24 cellular contexts compared by ENCODE assay signal in the genomic region with DNA sequence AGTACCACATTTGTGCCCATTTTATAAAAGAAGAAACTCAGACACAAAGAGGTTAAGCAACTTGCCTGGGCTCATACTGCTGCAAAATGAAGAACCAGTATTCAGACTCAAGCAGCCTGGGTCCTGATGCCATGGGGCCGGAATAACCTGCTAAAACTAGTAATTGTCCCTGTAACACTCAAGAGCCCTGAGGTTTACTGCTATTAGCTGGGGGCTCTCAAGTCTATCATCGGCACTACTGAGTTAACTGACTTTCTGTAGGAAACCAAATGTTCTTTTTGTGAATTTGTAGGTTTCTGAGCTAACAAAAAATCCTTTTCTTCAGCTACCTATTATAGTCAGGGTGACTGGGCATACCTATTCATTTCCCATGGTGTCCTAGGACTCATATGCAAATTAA.
A peak's percentile ranks its signal among the peaks of the same experiment; 100 is the strongest.
DNase-seq lines count a peak whose midpoint lies in the region; ATAC-seq, FAIRE-seq and TF ChIP-seq lines count a peak whose summit lies in the region.
"Had no signal": no experiment of that assay in that cellular context is flagged by ENCODE, and none has a peak within 500 bp of the region (broad histone marks: within the 10 kb centered on the region; RNA-seq: fewer than 3 reads in every experiment).

No MANE protein-coding gene starts in this region.

- peaks cover 40% of the 10 kb centered on the region for H3K4me1 ChIP-seq in left ventricle myocardium inferior
- peaks cover 2% of the 10 kb centered on the region; the same call in 1 of the 2 replicates for H3K4me1 ChIP-seq in iPS DF 6.9 (ENCODE audit: control insufficient read depth, insufficient read depth, low read length)
- H3K4me1 ChIP-seq in smooth muscle cell (ENCODE audit: low read depth): peaks cover 13% of the 10 kb centered on the region

- H3K4me3 ChIP-seq in left ventricle myocardium inferior: no peak overlapping the region
- H3K4me3 ChIP-seq in bronchial epithelial cell (ENCODE audit: low read depth, low read length): no peak overlapping the region
- no peak overlapping the region for H3K4me3 ChIP-seq in iPS DF 6.9 (ENCODE audit: low read length)
- no peak overlapping the region for H3K4me3 ChIP-seq in smooth muscle cell
- H3K4me3 ChIP-seq: BLaER1, GM12878, MG63 had no signal

- FAIRE-seq in bronchial epithelial cell (lab: Jason Lieb, UNC): no peak
- FAIRE-seq: A204.1, G401.6, GM12878, H54, HTR-8/SVneo had no signal

- DNase-seq in left ventricle myocardium inferior (no peak), Right ventricle myocardium inferior (ENCODE audit: missing footprints) (no peak), bronchial epithelial cell (ENCODE audit: low read depth) (peak; percentile 4), iPS DF 6.9 (ENCODE audit: low read depth, low spot score) (peak; percentile 7), smooth muscle cell (lab: John Stamatoyannopoulos, UW; ENCODE audit: unreplicated experiment) (no peak), UCSD-AML1 (lab: John Stamatoyannopoulos, UW; ENCODE audit: unreplicated experiment) (no peak)
- no peak for DNase-seq in stimulated activated naive CD8-positive, alpha-beta T cell treated with anti-CD3 and anti-CD28 coated beads, Interleukin-15, Interleukin-2, amounts not matched to agents 100 U/mL and 50 U/mL, for 24 hours
- no peak for DNase-seq in activated CD8-positive, alpha-beta T cell treated with anti-CD3 and anti-CD28 coated beads for 36 hours
- DNase-seq: CD4-positive, CD25-positive, alpha-beta regulatory T cell; DMS53; KBM-7; MG63; NCI-H1105 treated with DMSO at 0.1 percent for 48 hours; NCI-H2029; NCI-H2227 treated with DMSO at 0.1 percent for 48 hours; NCI-H526 treated with DMSO at 0.1 percent for 48 hours; RPMI8226; SHP77 had no signal

- WGBS in iPS DF 6.9 (ENCODE audit: insufficient coverage, insufficient read length): no CpG with 5 or more reads among the region's 2 CpGs
- WGBS in smooth muscle cell (ENCODE audit: low lambda C conversion rate): 92% methylated on average over 2 of the region's 2 CpGs

- H3K27ac ChIP-seq in left ventricle myocardium inferior (replicated peaks) (peak overlapping the region; percentile 52), iPS DF 6.9 (ENCODE audit: low read length) (no peak overlapping the region), smooth muscle cell (ENCODE audit: low read depth) (no peak overlapping the region)
- H3K27ac ChIP-seq: BLaER1 had no signal

- intact Hi-C loops in left ventricle myocardium inferior (cut with micrococcal nuclease) (no loop called here), Right ventricle myocardium inferior (cut with DNase I) (loop anchor here (10.0 kb wide), 1 partner anchor 157 kb away; no protein-coding TSS in a partner anchor)
- intact Hi-C loops in activated CD8-positive, alpha-beta T cell treated with anti-CD3 and anti-CD28 coated beads for 36 hours (cut with micrococcal nuclease): no loop called here

- H3K9me3 ChIP-seq in left ventricle myocardium inferior (replicated peaks): no peaks in the 10 kb centered on the region
- no peaks in the 10 kb centered on the region for H3K9me3 ChIP-seq in iPS DF 6.9 (ENCODE audit: control insufficient read depth, insufficient read depth, low read length)
- H3K9me3 ChIP-seq in smooth muscle cell (replicated peaks; ENCODE audit: low read depth): no peaks in the 10 kb centered on the region
- H3K9me3 ChIP-seq: BLaER1, MG63 had no signal

- H3K36me3 ChIP-seq in left ventricle myocardium inferior (no peaks in the 10 kb centered on the region), bronchial epithelial cell (ENCODE audit: control insufficient read depth, insufficient read depth, low read length) (no peaks in the 10 kb centered on the region), iPS DF 6.9 (ENCODE audit: control insufficient read depth, insufficient read depth, low read length) (no peaks in the 10 kb centered on the region), smooth muscle cell (ENCODE audit: low read depth) (no peaks in the 10 kb centered on the region)
- H3K36me3 ChIP-seq: BLaER1, MG63 had no signal

- no peaks in the 10 kb centered on the region for H3K4me1 Mint-ChIP-seq in activated CD8-positive, alpha-beta T cell treated with anti-CD3 and anti-CD28 coated beads for 36 hours (ENCODE audit: low read depth)
- H3K4me1 Mint-ChIP-seq: CD4-positive, CD25-positive, alpha-beta regulatory T cell had no signal

- no peaks in the 10 kb centered on the region for H4K20me1 ChIP-seq in smooth muscle cell (ENCODE audit: low read depth)
- H4K20me1 ChIP-seq: BLaER1 had no signal

- POLR2A ChIA-PET in activated CD8-positive, alpha-beta T cell treated with anti-CD3 and anti-CD28 coated beads for 36 hours (lab: Charles Lee): no interaction called here

- H3K27me3 ChIP-seq in left ventricle myocardium inferior (ENCODE audit: low read depth): no peaks in the 10 kb centered on the region
- H3K27me3 ChIP-seq in bronchial epithelial cell (ENCODE audit: control insufficient read depth, insufficient read depth, low read length): peaks cover 7% of the 10 kb centered on the region
- no peaks in the 10 kb centered on the region for H3K27me3 ChIP-seq in iPS DF 6.9 (ENCODE audit: control insufficient read depth, insufficient read depth, low read length)
- no peaks in the 10 kb centered on the region for H3K27me3 ChIP-seq in smooth muscle cell (ENCODE audit: low read depth)
- H3K27me3 ChIP-seq: BLaER1, MG63 had no signal

- H3F3A ChIP-seq in smooth muscle cell (ENCODE audit: low read depth): peaks cover 5% of the 10 kb centered on the region

- peaks cover 2% of the 10 kb centered on the region for H3K27me3 Mint-ChIP-seq in activated CD8-positive, alpha-beta T cell treated with anti-CD3 and anti-CD28 coated beads for 36 hours
- H3K27me3 Mint-ChIP-seq: CD4-positive, CD25-positive, alpha-beta regulatory T cell had no signal

- H3K27ac Mint-ChIP-seq in activated CD8-positive, alpha-beta T cell treated with anti-CD3 and anti-CD28 coated beads for 36 hours: no peak overlapping the region
- H3K27ac Mint-ChIP-seq: CD4-positive, CD25-positive, alpha-beta regulatory T cell had no signal

- TF ChIP-seq CTCF in left ventricle myocardium inferior (IDR thresholded peaks at IDR 0.05; ENCODE audit: borderline replicate concordance) (no peak), bronchial epithelial cell (IDR thresholded peaks at IDR 0.05; ENCODE audit: insufficient read depth, low read length, severe bottlenecking) (no peak), smooth muscle cell (IDR thresholded peaks at IDR 0.05; ENCODE audit: borderline replicate concordance, insufficient read depth, poor library complexity, severe bottlenecking) (no peak)
- TF ChIP-seq CTCF in activated CD8-positive, alpha-beta T cell treated with anti-CD3 and anti-CD28 coated beads for 36 hours (IDR thresholded peaks at IDR 0.05): no peak

- H3K36me3 Mint-ChIP-seq in activated CD8-positive, alpha-beta T cell treated with anti-CD3 and anti-CD28 coated beads for 36 hours (ENCODE audit: low read depth): no peaks in the 10 kb centered on the region
- H3K36me3 Mint-ChIP-seq: CD4-positive, CD25-positive, alpha-beta regulatory T cell had no signal

- CTCF ChIA-PET in activated CD8-positive, alpha-beta T cell treated with anti-CD3 and anti-CD28 coated beads for 36 hours (lab: Charles Lee): no interaction called here

- no peaks in the 10 kb centered on the region for H3K79me2 ChIP-seq in smooth muscle cell (ENCODE audit: low read depth)

- peak overlapping the region; percentile 28 for H3K4me2 ChIP-seq in smooth muscle cell
- H3K4me2 ChIP-seq: BLaER1 had no signal

- no peak overlapping the region for H3K9ac ChIP-seq in smooth muscle cell (ENCODE audit: low read depth)
- H3K9ac ChIP-seq: BLaER1 had no signal

- peak overlapping the region; percentile 36 for H2AFZ ChIP-seq in smooth muscle cell (ENCODE audit: low read depth)

- no peak overlapping the region for H3K4me3 Mint-ChIP-seq in activated CD8-positive, alpha-beta T cell treated with anti-CD3 and anti-CD28 coated beads for 36 hours
- H3K4me3 Mint-ChIP-seq: CD4-positive, CD25-positive, alpha-beta regulatory T cell had no signal

- no peak for ATAC-seq in Right ventricle myocardium inferior
- ATAC-seq in stimulated activated naive CD8-positive, alpha-beta T cell treated with anti-CD3 and anti-CD28 coated beads, Interleukin-15, Interleukin-2, amounts not matched to agents 100 U/mL and 50 U/mL, for 24 hours: no peak
- no peak for ATAC-seq in activated CD8-positive, alpha-beta T cell treated with anti-CD3 and anti-CD28 coated beads for 36 hours
- ATAC-seq: GM12878 had no signal

- H3K9me3 Mint-ChIP-seq in activated CD8-positive, alpha-beta T cell treated with anti-CD3 and anti-CD28 coated beads for 36 hours: no peaks in the 10 kb centered on the region

Comparison
In these comparisons a context has a peak if more than half of its experiments do, and no peak if none do; other contexts are left out.
1. DNase-seq: peak in bronchial epithelial cell (single experiment) and iPS DF 6.9 (single experiment); none in left ventricle myocardium inferior (single experiment), Right ventricle myocardium inferior (single experiment), smooth muscle cell (single experiment), stimulated activated naive CD8-positive, alpha-beta T cell treated with anti-CD3 and anti-CD28 coated beads, Interleukin-15, Interleukin-2, amounts not matched to agents 100 U/mL and 50 U/mL, for 24 hours (single experiment), activated CD8-positive, alpha-beta T cell treated with anti-CD3 and anti-CD28 coated beads for 36 hours (single experiment) and UCSD-AML1 (single experiment).